7 cellular contexts compared by ENCODE assay signal in the genomic region with DNA sequence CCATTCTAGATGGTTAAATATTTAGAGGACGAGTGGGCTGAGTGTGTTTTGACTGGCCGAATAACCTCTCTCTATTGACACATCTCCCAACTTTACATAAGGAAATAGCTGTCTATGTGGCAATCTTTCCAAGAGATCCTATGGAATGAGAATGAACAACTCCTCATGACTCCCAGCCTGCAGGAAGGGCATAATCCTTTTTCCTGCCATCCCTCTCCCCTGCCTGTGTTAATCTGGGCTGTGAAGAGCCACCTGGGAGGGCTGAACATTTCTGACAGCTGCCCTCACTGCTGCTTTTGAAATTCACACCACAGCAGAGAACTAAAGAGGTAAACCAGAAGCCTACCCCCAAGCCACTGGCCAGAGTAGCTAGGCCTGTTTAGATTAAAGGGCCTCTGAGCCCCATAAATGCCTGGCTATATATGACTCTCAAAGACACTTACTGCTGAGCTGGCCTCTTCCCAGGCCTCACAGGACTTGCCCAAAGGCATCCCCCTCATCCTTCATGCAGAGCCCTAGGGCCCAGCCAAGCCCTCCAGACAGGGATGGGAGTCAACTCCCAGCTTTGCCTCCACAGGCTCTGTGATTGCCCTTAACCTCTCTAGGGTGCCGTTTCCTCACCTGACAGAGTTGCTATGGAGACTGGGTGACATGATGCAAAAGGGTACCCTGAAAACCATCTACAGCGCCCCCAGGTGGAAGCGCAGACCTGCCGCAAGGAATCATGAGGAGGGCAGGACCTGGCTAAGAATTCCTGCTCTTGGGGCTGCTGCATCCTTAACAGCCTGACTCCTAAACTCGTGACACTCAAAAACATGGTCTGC. TPM values are rescaled to one million over a fixed set of nuclear protein-coding genes. Genes with fewer than 3 reads are reported as not detected.
DNase-seq lines count a peak whose midpoint lies in the region; ATAC-seq and TF ChIP-seq lines count a peak whose summit lies in the region.

No MANE protein-coding gene starts in this region.

- H3K36me3 ChIP-seq in DND-41 (ENCODE audit: insufficient read depth, low read length): peaks cover 51% of the 10 kb centered on the region
- H3K36me3 ChIP-seq in HEK293 (ENCODE audit: control insufficient read depth in 2 of 2, insufficient read depth in 1 of 2, low read length in 2 of 2): peaks cover 0 to 30% of the 10 kb centered on the region in 2 experiments; a peak in 1 of 3 replicates
- peaks cover 20% of the 10 kb centered on the region for H3K36me3 ChIP-seq in brain microvascular endothelial cell (replicated peaks)
- no peaks in the 10 kb centered on the region for H3K36me3 ChIP-seq in mucosa of descending colon (ENCODE audit: low read depth)
- peaks cover 3% of the 10 kb centered on the region; the same call in 1 of the 2 replicates for H3K36me3 ChIP-seq in BE2C

- in situ Hi-C loops in brain microvascular endothelial cell (cut with HindIII; ENCODE audit: low pct_ligation_motif_present, low sequenced_read_pairs): no loop called here

- peak; percentile 46 for TF ChIP-seq CTCF in DND-41 (IDR thresholded peaks at IDR 0.05; ENCODE audit: borderline replicate concordance, extremely low read depth, low read length, poor library complexity, severe bottlenecking)
- TF ChIP-seq CTCF in HEK293 (tag by site-specific recombination; IDR thresholded peaks at IDR 0.05): no peak
- TF ChIP-seq CTCF in brain microvascular endothelial cell (IDR thresholded peaks at IDR 0.05; ENCODE audit: low read depth, low read length, missing control alignments): peak; percentile 43
- TF ChIP-seq CTCF in mucosa of descending colon (IDR thresholded peaks at IDR 0.05): no peak
- TF ChIP-seq CTCF in BE2C (IDR thresholded peaks at IDR 0.05; ENCODE audit: low read depth, low read length): no peak

- H3K27me3 ChIP-seq in DND-41 (ENCODE audit: insufficient read depth, low read length, poor library complexity): no peaks in the 10 kb centered on the region
- H3K27me3 ChIP-seq in brain microvascular endothelial cell (replicated peaks): no peaks in the 10 kb centered on the region
- H3K27me3 ChIP-seq in BE2C: no peaks in the 10 kb centered on the region

- POLR2A ChIA-PET in HEK293 (lab: Yijun Ruan, JAX): no interaction called here

- CTCF ChIA-PET in HEK293 (lab: Yijun Ruan, JAX): interaction anchor here (0.5 to 1.8 kb wide), 10 partner anchors 9 to 309 kb away, joined by 3 to 11 read pairs (median 3); no protein-coding TSS in a partner anchor

- no peak overlapping the region for H3K27ac ChIP-seq in DND-41 (ENCODE audit: low read length)
- no peak overlapping the region for H3K27ac ChIP-seq in HEK293 (ENCODE audit: extremely low read depth, low read depth, low read length)
- H3K27ac ChIP-seq in brain microvascular endothelial cell: no peak overlapping the region

- peaks cover 8% of the 10 kb centered on the region; the same call in 1 of the 2 replicates for H4K20me1 ChIP-seq in DND-41 (ENCODE audit: insufficient read depth, low read length)

- H3K79me2 ChIP-seq in DND-41 (ENCODE audit: insufficient read depth, low read length): no peaks in the 10 kb centered on the region

- DNase-seq in DND-41: no peak
- no peak for DNase-seq in brain microvascular endothelial cell
- peak in 2 of 3 donors; percentile 38 to 53 for DNase-seq in mucosa of descending colon
- no peak for DNase-seq in activated CD8-positive, alpha-beta memory T cell treated with anti-CD3 and anti-CD28 coated beads, Interleukin-2, amount 50 U/mL, for 48 hours
- DNase-seq in BE2C: no peak

- no peak overlapping the region for H2AFZ ChIP-seq in DND-41 (ENCODE audit: low read depth, low read length)

- 0 out of 3 replicates have a peak, but pooled peaks have one; percentile 18 for ATAC-seq in DND-41 (ENCODE audit: insufficient read depth, low read depth)
- ATAC-seq in mucosa of descending colon: peak; percentile 93
- ATAC-seq in GM19035 (IDR thresholded peaks at IDR 0.05; ENCODE audit: unreplicated experiment): no peak

- intact Hi-C loops in mucosa of descending colon (cut with DNase I, micrococcal nuclease): no loop called here

- no peaks in the 10 kb centered on the region for H3K9me3 ChIP-seq in DND-41 (ENCODE audit: insufficient read depth, low read length, severe bottlenecking)
- no peaks in the 10 kb centered on the region for H3K9me3 ChIP-seq in HEK293 (ENCODE audit: control insufficient read depth, insufficient read depth, low read depth, low read length)
- H3K9me3 ChIP-seq in mucosa of descending colon: no peaks in the 10 kb centered on the region
- H3K9me3 ChIP-seq in BE2C: no peaks in the 10 kb centered on the region

- no peak overlapping the region for H3K9ac ChIP-seq in DND-41 (ENCODE audit: low read depth, low read length)

- H3K4me1 ChIP-seq in DND-41 (ENCODE audit: insufficient read depth, low read length) (no peaks in the 10 kb centered on the region), HEK293 (ENCODE audit: control insufficient read depth, insufficient read depth, low read length) (no peaks in the 10 kb centered on the region), mucosa of descending colon (ENCODE audit: low read depth) (peaks cover 8% of the 10 kb centered on the region), BE2C (no peaks in the 10 kb centered on the region)

- H3K4me3 ChIP-seq in DND-41 (ENCODE audit: low read depth in 1 of 2, low read length in 2 of 2) (no peak overlapping the region), HEK293 (ENCODE audit: low read depth, low read length) (no peak overlapping the region), brain microvascular endothelial cell (ENCODE audit: low read depth, low read length) (no peak overlapping the region), mucosa of descending colon (no peak overlapping the region), BE2C (ENCODE audit: low read depth, low read length) (no peak overlapping the region)

- no peak overlapping the region for H3K4me2 ChIP-seq in DND-41 (ENCODE audit: insufficient read depth, low read length)

TF ChIP-seq in HEK293, 187 proteins besides CTCF, POLR2A, EP300 and RAD21:
- TF ChIP-seq ZNF670 (tag by site-specific recombination; IDR thresholded peaks at IDR 0.05; ENCODE audit: low read depth) (no peak), ZNF677 (tag by site-specific recombination; IDR thresholded peaks at IDR 0.05) (0 out of 2 replicates have a peak, but pooled peaks have one; percentile 36), GLIS1 (tag by site-specific recombination; IDR thresholded peaks at IDR 0.05) (peak; percentile 79), GLIS2 (tag by site-specific recombination; IDR thresholded peaks at IDR 0.05) (no peak)

RNA-seq across cellular contexts. Expression of a gene that starts 42.0 kb away (rescaled TPM):
- 10 to 100 TPM; 31.0 to 43.5 (median 37.0) TPM for total RNA-seq in mucosa of descending colon
- 2.6 TPM for polyA plus RNA-seq in BE2C (2012; ENCODE audit: insufficient read depth, insufficient read length, low read depth)

Comparison
In these comparisons a context has a peak if more than half of its experiments do, and no peak if none do; other contexts are left out.
1. DNase-seq: peak in mucosa of descending colon (2 of 3); none in DND-41 (single experiment), brain microvascular endothelial cell (single experiment), activated CD8-positive, alpha-beta memory T cell treated with anti-CD3 and anti-CD28 coated beads, Interleukin-2, amount 50 U/mL, for 48 hours (single experiment) and BE2C (single experiment).
2. CTCF ChIP-seq: peak in DND-41 (single experiment) and brain microvascular endothelial cell (single experiment); none in HEK293 (single experiment), mucosa of descending colon (single experiment) and BE2C (single experiment).